11 cellular contexts compared by ENCODE assay signal in genomic region chr22:37569009-37569920, GRCh38. TPM values are rescaled to one million over a fixed set of nuclear protein-coding genes. Genes with fewer than 3 reads are reported as not detected.
DNase-seq lines count a peak whose midpoint lies in the region; ATAC-seq and TF ChIP-seq lines count a peak whose summit lies in the region.
"Had no signal": no experiment of that assay in that cellular context is flagged by ENCODE, and none has a peak within 500 bp of the region (broad histone marks: within the 10 kb centered on the region; RNA-seq: fewer than 3 reads in every experiment).

No MANE protein-coding gene starts in this region.

- no peak overlapping the region for H3K4me3 ChIP-seq in adrenal gland
- no peak overlapping the region for H3K4me3 ChIP-seq in lower leg skin (ENCODE audit: low read depth, poor library complexity, severe bottlenecking)

- H3K4me3 Mint-ChIP-seq in stimulated activated memory B cell treated with anti-CD40 and anti-IgM and Interleukin-4, amounts not matched to agents 10 μg/mL and 1 μg/mL and 100 μg/mL, for 72 hours: no peak overlapping the region
- no peak overlapping the region for H3K4me3 Mint-ChIP-seq in activated CD8-positive, alpha-beta memory T cell treated with anti-CD3 and anti-CD28 coated beads, Interleukin-2, amount 10 ng/mL, durations not matched to agents 7 days and 5 days

- peak overlapping the region in 3 of 5 donors; percentile 32 to 53 (median 42) for H3K27ac ChIP-seq in adrenal gland

- intact Hi-C loops in adrenal gland (cut with DNase I) (no loop called here), lower leg skin (cut with DNase I; ENCODE audit: low total_unique reads) (loop anchor here (10.0 kb wide), 1 partner anchor 616 kb away; the partner anchor contains the start of gene PLA2G6)

- H3K27me3 Mint-ChIP-seq in stimulated activated memory B cell treated with anti-CD40 and anti-IgM and Interleukin-4, amounts not matched to agents 10 μg/mL and 1 μg/mL and 100 μg/mL, for 72 hours: peaks cover 59% of the 10 kb centered on the region
- peaks cover 20% of the 10 kb centered on the region for H3K27me3 Mint-ChIP-seq in activated CD8-positive, alpha-beta memory T cell treated with anti-CD3 and anti-CD28 coated beads, Interleukin-2, amount 10 ng/mL, durations not matched to agents 7 days and 5 days

- TF ChIP-seq CTCF in adrenal gland (IDR thresholded peaks at IDR 0.05) (peak in 1 of 6 experiments; percentile 5), omental fat pad (IDR thresholded peaks at IDR 0.05) (no peak), lower leg skin (IDR thresholded peaks at IDR 0.05) (no peak)

- 36 to 50% (median 46%) methylated on average over 12 to 21 of the region's 21 CpGs for WGBS in adrenal gland, 4 donors
- WGBS in lower leg skin, 2 donors: 61 to 75% methylated on average over 18 of the region's 21 CpGs

- H3K4me1 ChIP-seq in adrenal gland (replicated peaks in 1 of 2): peaks cover 42 to 68% of the 10 kb centered on the region in 2 donors

- no peaks in the 10 kb centered on the region for H3K9me3 Mint-ChIP-seq in stimulated activated memory B cell treated with anti-CD40 and anti-IgM and Interleukin-4, amounts not matched to agents 10 μg/mL and 1 μg/mL and 100 μg/mL, for 72 hours
- no peaks in the 10 kb centered on the region for H3K9me3 Mint-ChIP-seq in activated CD8-positive, alpha-beta memory T cell treated with anti-CD3 and anti-CD28 coated beads, Interleukin-2, amount 10 ng/mL, durations not matched to agents 7 days and 5 days (ENCODE audit: low read depth)
- H3K9me3 Mint-ChIP-seq: CD14-positive monocyte had no signal

- ATAC-seq in omental fat pad (ENCODE audit: low FRiP score): peak; percentile 34
- no peak for ATAC-seq in stimulated activated memory B cell treated with anti-CD40 and anti-IgM and Interleukin-4, amounts not matched to agents 10 μg/mL and 1 μg/mL and 100 μg/mL, for 72 hours
- ATAC-seq in activated CD8-positive, alpha-beta memory T cell treated with anti-CD3 and anti-CD28 coated beads, Interleukin-2, amount 10 ng/mL, durations not matched to agents 7 days and 5 days: no peak

- no peaks in the 10 kb centered on the region for H3K27me3 ChIP-seq in adrenal gland

- CTCF ChIA-PET in activated CD8-positive, alpha-beta memory T cell treated with anti-CD3 and anti-CD28 coated beads, Interleukin-2, amount 10 ng/mL, durations not matched to agents 7 days and 5 days (lab: Charles Lee): interaction anchor here (2.1 to 22.7 kb wide), 6 partner anchors 19 to 112 kb away, joined by 13 to 661 read pairs (median 30); no protein-coding TSS in a partner anchor

- DNase-seq in Daoy (ENCODE audit: low read depth) (peak; percentile 74), adrenal gland (peak in 3 of 7 donors; percentile 25 to 55 (median 45)), inferior parietal cortex (ENCODE audit: extremely low spot score) (peak; percentile 58), omental fat pad (ENCODE audit: low spot score) (no peak), lower leg skin (ENCODE audit: low spot score in 2 of 2) (no peak)
- no peak for DNase-seq in activated CD4-positive, alpha-beta T cell treated with anti-CD3 and anti-CD28 coated beads, Interleukin-2, amount 50 U/mL, for 48 hours
- no peak for DNase-seq in activated CD8-positive, alpha-beta memory T cell treated with anti-CD3 and anti-CD28 coated beads, Interleukin-2, amount 10 ng/mL, durations not matched to agents 7 days and 5 days
- DNase-seq: activated CD4-positive, alpha-beta T cell treated with anti-CD3 and anti-CD28 coated beads, Interleukin-2, amount 50 U/mL, for 4 hours; SW 1271 had no signal

- H3K36me3 ChIP-seq in adrenal gland (replicated peaks in 1 of 2): peaks cover 0 to 25% of the 10 kb centered on the region in 2 donors

- no peaks in the 10 kb centered on the region for H3K36me3 Mint-ChIP-seq in stimulated activated memory B cell treated with anti-CD40 and anti-IgM and Interleukin-4, amounts not matched to agents 10 μg/mL and 1 μg/mL and 100 μg/mL, for 72 hours
- H3K36me3 Mint-ChIP-seq in activated CD8-positive, alpha-beta memory T cell treated with anti-CD3 and anti-CD28 coated beads, Interleukin-2, amount 10 ng/mL, durations not matched to agents 7 days and 5 days: no peaks in the 10 kb centered on the region

- TF ChIP-seq POLR2A in adrenal gland (IDR thresholded peaks at IDR 0.05) (no peak), lower leg skin (IDR thresholded peaks at IDR 0.05) (no peak)

- no peak overlapping the region for H3K27ac Mint-ChIP-seq in stimulated activated memory B cell treated with anti-CD40 and anti-IgM and Interleukin-4, amounts not matched to agents 10 μg/mL and 1 μg/mL and 100 μg/mL, for 72 hours
- H3K27ac Mint-ChIP-seq in activated CD8-positive, alpha-beta memory T cell treated with anti-CD3 and anti-CD28 coated beads, Interleukin-2, amount 10 ng/mL, durations not matched to agents 7 days and 5 days: no peak overlapping the region

- H3K4me1 Mint-ChIP-seq in stimulated activated memory B cell treated with anti-CD40 and anti-IgM and Interleukin-4, amounts not matched to agents 10 μg/mL and 1 μg/mL and 100 μg/mL, for 72 hours: peaks cover 22% of the 10 kb centered on the region
- peaks cover 23% of the 10 kb centered on the region for H3K4me1 Mint-ChIP-seq in activated CD8-positive, alpha-beta memory T cell treated with anti-CD3 and anti-CD28 coated beads, Interleukin-2, amount 10 ng/mL, durations not matched to agents 7 days and 5 days

- H3K9me3 ChIP-seq in adrenal gland (replicated peaks in 1 of 3): no peaks in the 10 kb centered on the region

RNA-seq across cellular contexts. Expression of gene CDC42EP1, which starts 9.0 kb away (rescaled TPM):
- 11.8 and 13.1 TPM in 2 replicates for total RNA-seq in Daoy (2014; rRNA removed; shearing (Covaris generic))
- total RNA-seq in adrenal gland (100 to 1,000 TPM in 5 of 8 donors, 10 to 100 TPM in 3; 74.4 to 159 (median 125) TPM), omental fat pad (10 to 100 TPM; 33.1 to 63.0 (median 39.2) TPM), lower leg skin (10 to 100 TPM; 44.4 to 80.1 (median 70.5) TPM)
- polyA plus RNA-seq in adrenal gland: 10 to 100 TPM; 19.7 to 65.1 (median 39.5) TPM
- total RNA-seq in activated CD8-positive, alpha-beta memory T cell treated with anti-CD3 and anti-CD28 coated beads, Interleukin-2, amount 10 ng/mL, durations not matched to agents 7 days and 5 days: under 1 TPM; 0.42 to 0.47 TPM

RNA-seq across cellular contexts. Expression of gene LGALS2, which starts 10.6 kb away (rescaled TPM):
- not detected in 2 replicates for total RNA-seq in Daoy (2014; rRNA removed; shearing (Covaris generic))
- total RNA-seq in adrenal gland: under 1 TPM in 1 of 8 donors, not detected in 7; 0.42 TPM
- polyA plus RNA-seq in adrenal gland: 1 to 10 TPM in 1 of 3 donors, under 1 TPM in 2; 0.42 to 1.4 (median 0.47) TPM
- 10 to 100 TPM in 1 of 4 donors, 1 to 10 TPM in 2, not detected in 1; 1.8 to 13.6 (median 3.6) TPM for total RNA-seq in omental fat pad
- total RNA-seq in lower leg skin: 1 to 10 TPM in 1 of 4 donors, not detected in 3; 1.4 TPM
- total RNA-seq in activated CD8-positive, alpha-beta memory T cell treated with anti-CD3 and anti-CD28 coated beads, Interleukin-2, amount 10 ng/mL, durations not matched to agents 7 days and 5 days: not detected

RNA-seq across cellular contexts. Expression of gene GGA1, which starts 39.4 kb away (rescaled TPM):
- total RNA-seq in Daoy (2014; rRNA removed; shearing (Covaris generic)): 23.2 and 34.7 TPM in 2 replicates
- total RNA-seq in adrenal gland (10 to 100 TPM; 30.6 to 93.3 (median 65.6) TPM), omental fat pad (10 to 100 TPM; 28.7 to 50.7 (median 33.9) TPM), lower leg skin (10 to 100 TPM; 50.3 to 66.0 (median 53.6) TPM)
- polyA plus RNA-seq in adrenal gland: 100 to 1,000 TPM in 2 of 3 donors, 10 to 100 TPM in 1; 42.4 to 160 (median 107) TPM
- total RNA-seq in activated CD8-positive, alpha-beta memory T cell treated with anti-CD3 and anti-CD28 coated beads, Interleukin-2, amount 10 ng/mL, durations not matched to agents 7 days and 5 days: 10 to 100 TPM; 76.9 to 85.9 TPM

RNA-seq across cellular contexts. Expression of gene CARD10, which starts 50.0 kb away (rescaled TPM):
- 24.0 and 25.9 TPM in 2 replicates for total RNA-seq in Daoy (2014; rRNA removed; shearing (Covaris generic))
- total RNA-seq in adrenal gland (10 to 100 TPM; 14.0 to 34.2 (median 20.9) TPM), omental fat pad (10 to 100 TPM in 1 of 4 donors, 1 to 10 TPM in 3; 2.5 to 18.8 (median 4.8) TPM), lower leg skin (10 to 100 TPM; 13.2 to 22.5 (median 18.6) TPM)
- polyA plus RNA-seq in adrenal gland: 10 to 100 TPM in 2 of 3 donors, 1 to 10 TPM in 1; 4.7 to 24.4 (median 17.4) TPM
- total RNA-seq in activated CD8-positive, alpha-beta memory T cell treated with anti-CD3 and anti-CD28 coated beads, Interleukin-2, amount 10 ng/mL, durations not matched to agents 7 days and 5 days: under 1 TPM in 1 of 2 experiments, not detected in 1; 0.16 TPM
- polyA plus RNA-seq: CD14-positive monocyte had no signal

Comparison
In these comparisons a context has a peak if more than half of its experiments do, and no peak if none do; other contexts are left out.
1. DNase-seq: peak in Daoy (single experiment) and inferior parietal cortex (single experiment); none in omental fat pad (single experiment), activated CD4-positive, alpha-beta T cell treated with anti-CD3 and anti-CD28 coated beads, Interleukin-2, amount 50 U/mL, for 48 hours (0 of 2), lower leg skin (0 of 2) and activated CD8-positive, alpha-beta memory T cell treated with anti-CD3 and anti-CD28 coated beads, Interleukin-2, amount 10 ng/mL, durations not matched to agents 7 days and 5 days (single experiment).